31 cellular contexts compared by ENCODE assay signal in genomic region chr7:37659971-37660370, GRCh38. TPM values are rescaled to one million over a fixed set of nuclear protein-coding genes. Genes with fewer than 3 reads are reported as not detected.
"Had no signal": no experiment of that assay in that cellular context is flagged by ENCODE, and none has a peak within 500 bp of the region (broad histone marks: within the 10 kb centered on the region; RNA-seq: fewer than 3 reads in every experiment).

No MANE protein-coding gene starts in this region.

- H3K36me3 ChIP-seq: left lung, lower lobe of right lung, pancreas, prostate gland, sigmoid colon, spleen, suprapubic skin, thoracic aorta, tibial artery, upper lobe of right lung had no signal

- ATAC-seq: left colon; left lung; lower lobe of right lung; pancreas; right cardiac atrium; stimulated activated effector memory CD8-positive, alpha-beta T cell treated with anti-CD3 and anti-CD28 coated beads, Interleukin-12 subunit alpha, Interleukin-12 subunit beta, amount 100 ng/mL, for 72 hours; upper lobe of right lung had no signal

- H3K4me1 Mint-ChIP-seq: nephron, neural crest cell had no signal

- H3K36me3 Mint-ChIP-seq: mesothelial cell of epicardium; naive B cell; stimulated activated effector memory CD8-positive, alpha-beta T cell treated with anti-CD3 and anti-CD28 coated beads, Interleukin-12 subunit alpha, Interleukin-12 subunit beta, amount 100 ng/mL, for 72 hours had no signal

- H3K27ac Mint-ChIP-seq: mesothelial cell of epicardium; naive B cell; nephron; stimulated activated naive CD8-positive, alpha-beta T cell treated with anti-CD3 and anti-CD28 coated beads, Interleukin-15, Interleukin-2, amounts not matched to agents 100 ng/mL and 50 ng/mL, for 24 hours had no signal

- H3K27me3 ChIP-seq: left lung, pancreas, sigmoid colon, spleen, suprapubic skin, tibial artery, upper lobe of right lung had no signal

- H3K4me3 ChIP-seq: left lung, lower lobe of right lung, pancreas, prostate gland, sigmoid colon, spleen, suprapubic skin, thoracic aorta, tibial artery, upper lobe of right lung had no signal

- H3K9me3 ChIP-seq: left lung, lower lobe of right lung, prostate gland, sigmoid colon, spleen, suprapubic skin, thoracic aorta, tibial artery, upper lobe of right lung had no signal

- H3K9me3 Mint-ChIP-seq: mesothelial cell of epicardium; neural crest cell; stimulated activated effector memory CD8-positive, alpha-beta T cell treated with anti-CD3 and anti-CD28 coated beads, Interleukin-12 subunit alpha, Interleukin-12 subunit beta, amount 100 ng/mL, for 72 hours; stimulated activated naive CD8-positive, alpha-beta T cell treated with anti-CD3 and anti-CD28 coated beads, Interleukin-15, Interleukin-2, amounts not matched to agents 100 ng/mL and 50 ng/mL, for 24 hours had no signal

- DNase-seq: hippocampal formation; kidney; left colon; left lung; lower lobe of right lung; mammary epithelial cell; mesendoderm; naive B cell; nucleus accumbens; pancreas; posterior cingulate gyrus; retina; right cardiac atrium; sigmoid colon; small intestine; spleen; stimulated activated CD4-positive, alpha-beta T cell treated with anti-CD3 and anti-CD28 coated beads, Interleukin-4, amount 100 ng/mL, for 24 hours; stimulated activated naive CD4-positive, alpha-beta T cell; tibial artery; upper lobe of right lung had no signal

- H3K4me3 Mint-ChIP-seq: mesothelial cell of epicardium; naive B cell; nephron; neural crest cell; stimulated activated effector memory CD8-positive, alpha-beta T cell treated with anti-CD3 and anti-CD28 coated beads, Interleukin-12 subunit alpha, Interleukin-12 subunit beta, amount 100 ng/mL, for 72 hours; stimulated activated naive CD8-positive, alpha-beta T cell treated with anti-CD3 and anti-CD28 coated beads, Interleukin-15, Interleukin-2, amounts not matched to agents 100 ng/mL and 50 ng/mL, for 24 hours had no signal

- H3K4me1 ChIP-seq: pancreas, prostate gland, sigmoid colon, suprapubic skin, tibial artery, upper lobe of right lung had no signal

- FAIRE-seq: islet of Langerhans, kidney, pancreas, small intestine, urothelium cell line had no signal

RNA-seq across cellular contexts. Expression of gene GPR141, which starts 23.6 kb away (rescaled TPM):
- total RNA-seq: mammary epithelial cell, osteoblast had no signal
- polyA plus RNA-seq: mammary epithelial cell, pancreas, right cardiac atrium had no signal
